Comparison of ENCODE assay signal across 8 cellular contexts in genomic region chr16:70437017-70437581, GRCh38. TPM values are rescaled to one million over a fixed set of nuclear protein-coding genes. Genes with fewer than 3 reads are reported as not detected.
DNase-seq lines count a peak whose midpoint lies in the region; ATAC-seq and TF ChIP-seq lines count a peak whose summit lies in the region.

No MANE protein-coding gene starts in this region.

- peaks cover 11% of the 10 kb centered on the region; the same call in 1 of the 2 replicates for H3F3A ChIP-seq in MM.1S (ENCODE audit: insufficient read depth, low read length)

- H3K27ac ChIP-seq in MM.1S (ENCODE audit: low read length), result no peak overlapping the region
- no peak overlapping the region for H3K27ac ChIP-seq in mammary epithelial cell (ENCODE audit: insufficient read depth, low read depth, low read length)

- H3K36me3 Mint-ChIP-seq in nephron (ENCODE audit: low read depth), result peaks cover 13% of the 10 kb centered on the region

- no peaks in the 10 kb centered on the region for H3K9me3 Mint-ChIP-seq in nephron

- H3K79me2 ChIP-seq in MM.1S (ENCODE audit: low read length), result peaks cover 44% of the 10 kb centered on the region
- H3K79me2 ChIP-seq in mammary epithelial cell (ENCODE audit: insufficient read depth, low read length), result peaks cover 33% of the 10 kb centered on the region

- in situ Hi-C loops in mammary epithelial cell (cut with MboI; ENCODE audit: low sequenced_read_pairs in 2 of 2), result no loop called here

- 45% methylated on average over 4 of the region's 5 CpGs for WGBS in mammary epithelial cell (ENCODE audit: low coverage, missing lambda C conversion rate)

- H3K4me3 Mint-ChIP-seq in nephron, result peak overlapping the region; percentile 95 to 98 (median 97)

- H3K4me3 ChIP-seq in MM.1S (ENCODE audit: low read length), result no peak overlapping the region; the same call in 1 of the 2 replicates
- no peak overlapping the region for H3K4me3 ChIP-seq in mammary epithelial cell (replicated peaks in 1 of 3; ENCODE audit: insufficient read depth in 1 of 3, low read depth in 2 of 3, low read length in 3 of 3)

- H3K27me3 Mint-ChIP-seq in nephron (ENCODE audit: low read depth), result no peaks in the 10 kb centered on the region

- H3K4me1 ChIP-seq in MM.1S (ENCODE audit: low read length) (peaks cover 35% of the 10 kb centered on the region), mammary epithelial cell (ENCODE audit: insufficient read depth, low read length) (peaks cover 39% of the 10 kb centered on the region)

- H4K20me1 ChIP-seq in MM.1S (ENCODE audit: insufficient read depth, low read length) (no peaks in the 10 kb centered on the region), mammary epithelial cell (ENCODE audit: insufficient read depth, low read length) (no peaks in the 10 kb centered on the region)

- no peaks in the 10 kb centered on the region for H3K9me3 ChIP-seq in MM.1S (replicated peaks; ENCODE audit: insufficient read depth, low read length)
- H3K9me3 ChIP-seq in mammary epithelial cell (replicated peaks; ENCODE audit: insufficient read depth, low read length), result no peaks in the 10 kb centered on the region

- H3K9me2 ChIP-seq in MM.1S (replicated peaks; ENCODE audit: insufficient read depth, low read length), result no peaks in the 10 kb centered on the region

- peak overlapping the region; percentile 90 to 99 (median 95) for H3K27ac Mint-ChIP-seq in nephron

- intact Hi-C loops in mammary epithelial cell (cut with micrococcal nuclease), result loop anchor here (2.0 to 5.0 kb wide), 2 partner anchors 32 to 85 kb away; partner anchors contain the start of genes COG4 and SF3B3

- ATAC-seq in HG02852 (IDR thresholded peaks at IDR 0.05; ENCODE audit: unreplicated experiment), result no peak

- H3K4me2 ChIP-seq in MM.1S (ENCODE audit: low read depth, low read length) (peak overlapping the region; percentile 90; the same call in 1 of the 2 replicates), mammary epithelial cell (ENCODE audit: insufficient read depth, low read depth, low read length) (peak overlapping the region; percentile 97)

- H3K9ac ChIP-seq in MM.1S (ENCODE audit: low read length) (no peak overlapping the region), mammary epithelial cell (ENCODE audit: insufficient read depth, low read length) (no peak overlapping the region)

- DNase-seq in EL (peak; percentile 87), MM.1S (no peak), mammary epithelial cell (no peak), NCI-H510A treated with DMSO at 0.1 percent for 48 hours (lab: John Stamatoyannopoulos, UW) (no peak), hippocampal formation (lab: John Stamatoyannopoulos, UW) (no peak), NK-92 (lab: John Stamatoyannopoulos, UW; ENCODE audit: unreplicated experiment) (no peak)

- BruUV-seq in mammary epithelial cell (replicated peaks; lab: Mats Ljungman, UMichigan), result TSS peak; percentile 12

- H3K27me3 ChIP-seq in MM.1S (replicated peaks; ENCODE audit: insufficient read depth, low read length), result no peaks in the 10 kb centered on the region
- H3K27me3 ChIP-seq in mammary epithelial cell (ENCODE audit: insufficient read depth, low read length), result no peaks in the 10 kb centered on the region

- peaks cover 49% of the 10 kb centered on the region for H3K4me1 Mint-ChIP-seq in nephron

- no peak overlapping the region for H2AFZ ChIP-seq in MM.1S (ENCODE audit: low read length)
- H2AFZ ChIP-seq in mammary epithelial cell (ENCODE audit: low read depth, low read length), result peak overlapping the region; percentile 75

- TF ChIP-seq CTCF in MM.1S (IDR thresholded peaks at IDR 0.05; ENCODE audit: low read length), result no peak
- TF ChIP-seq CTCF in mammary epithelial cell (conservative IDR thresholded peaks at IDR 0.05 in 1 of 2, IDR thresholded peaks at IDR 0.05 in 1 of 2; ENCODE audit: extremely low read depth in 1 of 2, insufficient read depth in 1 of 2, low read depth in 1 of 2, low read length in 2 of 2), result no peak
- TF ChIP-seq CTCF in nephron (IDR thresholded peaks at IDR 0.05; ENCODE audit: unreplicated experiment in 3 of 3), result no peak

- H3K36me3 ChIP-seq in MM.1S (replicated peaks; ENCODE audit: insufficient read depth, low read length), result no peaks in the 10 kb centered on the region
- no peaks in the 10 kb centered on the region for H3K36me3 ChIP-seq in mammary epithelial cell (ENCODE audit: insufficient read depth, low read length)

- dilution Hi-C loops in mammary epithelial cell (cut with HindIII; ENCODE audit: low sequenced_read_pairs), result loop anchor here (5.0 kb wide), 4 partner anchors 40 to 120 kb away; partner anchors contain the start of genes COG4 and SF3B3

- CTCF ChIA-PET in mammary epithelial cell (lab: Charles Lee; ENCODE audit: low non-redundant PET), result no interaction called here

RNA-seq across cellular contexts. Expression of gene ST3GAL2, which starts 1.8 kb away (rescaled TPM):
- total RNA-seq in mammary epithelial cell, result 10 to 100 TPM; 14.0 to 14.5 TPM
- polyA plus RNA-seq in mammary epithelial cell, result 7.9 TPM
- 48.9 TPM for polyA minus RNA-seq in mammary epithelial cell

RNA-seq across cellular contexts. Expression of gene FCSK, which starts 17.3 kb away (rescaled TPM):
- 10 to 100 TPM; 12.2 to 12.7 TPM for total RNA-seq in mammary epithelial cell
- 8.0 TPM for polyA plus RNA-seq in mammary epithelial cell
- polyA minus RNA-seq in mammary epithelial cell, result 6.9 TPM
